ENCODE assay signal across 31 cellular contexts in genomic region chr4:140189846-140190245, GRCh38.
"Had no signal": no experiment of that assay in that cellular context is flagged by ENCODE, and none has a peak within 500 bp of the region (broad histone marks: within the 10 kb centered on the region; RNA-seq: fewer than 3 reads in every experiment).

No MANE protein-coding gene starts in this region.

- H3K27me3 ChIP-seq: adrenal gland, ascending aorta, body of pancreas, brain microvascular endothelial cell, breast epithelium, cardiac muscle cell had no signal

- H3K4me3 ChIP-seq: adrenal gland, ascending aorta, body of pancreas, breast epithelium, cardiac muscle cell had no signal

- DNase-seq: activated effector memory CD4-positive, alpha-beta T cell treated with anti-CD3 and anti-CD28 coated beads, Interleukin-2, amount 50 U/mL, for 16 hours; activated effector memory CD4-positive, alpha-beta T cell treated with Interleukin-2 at 50 U/mL for 16 hours; activated gamma-delta T cell; activated gamma-delta T cell treated with Interleukin-2 at 50 U/mL for 16 hours; activated naive CD4-positive, alpha-beta T cell; activated naive CD4-positive, alpha-beta T cell treated with anti-CD3 and anti-CD28 coated beads for 36 hours; activated naive CD4-positive, alpha-beta T cell treated with anti-CD3 and anti-CD28 coated beads, Interleukin-2, amount 10 ng/mL, durations not matched to agents 7 days and 5 days; activated naive CD4-positive, alpha-beta T cell treated with anti-CD3 and anti-CD28 coated beads, Interleukin-2, amount 50 U/mL, for 16 hours; activated naive CD4-positive, alpha-beta T cell treated with Interleukin-2 at 50 U/mL for 16 hours; activated naive CD8-positive, alpha-beta T cell treated with anti-CD3 and anti-CD28 coated beads for 36 hours; activated naive CD8-positive, alpha-beta T cell treated with anti-CD3 and anti-CD28 coated beads, Interleukin-2, amount 10 ng/mL, durations not matched to agents 7 days and 5 days; activated naive CD8-positive, alpha-beta T cell treated with anti-CD3 and anti-CD28 coated beads, Interleukin-2, amount 50 U/mL, for 24 hours; activated T-cell treated with anti-CD3 and anti-CD28 coated beads, Interleukin-2, amount 50 U/mL, for 24 hours; activated T-cell treated with anti-CD3 and anti-CD28 coated beads, Interleukin-2, amount 50 U/mL, for 4 hours; activated T-cell treated with anti-CD3 and anti-CD28 coated beads, Interleukin-2, amount 50 U/mL, for 48 hours; activated T-cell treated with anti-CD3 and anti-CD28 coated beads, Interleukin-2, amount 50 U/mL, for 72 hours; adrenal gland; amniotic stem cell; amygdala; anterior cingulate cortex; aorta; body of pancreas; brain microvascular endothelial cell; caudate nucleus; central memory CD4-positive, alpha-beta T cell; cerebellar nuclear complex had no signal

- H3K27ac ChIP-seq: adrenal gland, ascending aorta, body of pancreas, brain microvascular endothelial cell, breast epithelium, cardiac muscle cell had no signal

- H3K36me3 ChIP-seq: adrenal gland, ascending aorta, brain microvascular endothelial cell, breast epithelium, cardiac muscle cell had no signal

- ATAC-seq: activated naive CD4-positive, alpha-beta T cell treated with anti-CD3 and anti-CD28 coated beads, Interleukin-2, amount 50 U/mL, for 72 hours; activated naive CD8-positive, alpha-beta T cell treated with anti-CD3 and anti-CD28 coated beads, Interleukin-2, amount 50 U/mL, for 24 hours; activated T-cell treated with anti-CD3 and anti-CD28 coated beads, Interleukin-2, amount 50 U/mL, for 4 hours; activated T-cell treated with anti-CD3 and anti-CD28 coated beads, Interleukin-2, amount 50 U/mL, for 72 hours; activated T-helper 17 cell treated with anti-CD3 and anti-CD28 coated beads, Interleukin-2, amount 50 U/mL, for 72 hours had no signal

- H3K4me1 ChIP-seq: ascending aorta, breast epithelium had no signal

- H3K9me3 ChIP-seq: adrenal gland, ascending aorta, body of pancreas, breast epithelium had no signal
